Comparison of ENCODE assay signal across 11 cellular contexts in genomic region chr16:46948548-46949166, GRCh38. TPM values are rescaled to one million over a fixed set of nuclear protein-coding genes. Genes with fewer than 3 reads are reported as not detected.
A peak's percentile ranks its signal among the peaks of the same experiment; 100 is the strongest.
DNase-seq lines count a peak whose midpoint lies in the region; ATAC-seq, FAIRE-seq and TF ChIP-seq lines count a peak whose summit lies in the region.
"Had no signal": no experiment of that assay in that cellular context is flagged by ENCODE, and none has a peak within 500 bp of the region (broad histone marks: within the 10 kb centered on the region; RNA-seq: fewer than 3 reads in every experiment).

No MANE protein-coding gene starts in this region.

- H3K79me2 ChIP-seq in OCI-LY3 (ENCODE audit: low read length): no peaks in the 10 kb centered on the region

- no peak overlapping the region for H3K4me3 ChIP-seq in OCI-LY3 (ENCODE audit: low read length)

- peak overlapping the region; percentile 52 for H3K27ac Mint-ChIP-seq in activated naive CD8-positive, alpha-beta T cell treated with anti-CD3 and anti-CD28 coated beads for 36 hours
- H3K27ac Mint-ChIP-seq: HFFc6 had no signal

- no peak for TF ChIP-seq CTCF in OCI-LY3 (IDR thresholded peaks at IDR 0.05; ENCODE audit: low read depth, low read length)

- ATAC-seq in sciatic nerve (no peak), GM19395 (IDR thresholded peaks at IDR 0.05; ENCODE audit: unreplicated experiment) (no peak)

- no peak overlapping the region for H3K27ac ChIP-seq in OCI-LY3 (ENCODE audit: low read length)

- no peak overlapping the region for H3K4me3 Mint-ChIP-seq in activated naive CD8-positive, alpha-beta T cell treated with anti-CD3 and anti-CD28 coated beads for 36 hours
- H3K4me3 Mint-ChIP-seq: HFFc6 had no signal

- intact Hi-C loops in sciatic nerve (cut with DNase I): no loop called here

- H2AFZ ChIP-seq in OCI-LY3 (ENCODE audit: low read depth, low read length): 0 out of 2 replicates have a peak overlapping the region, but pooled peaks have one; percentile 31

- H3K9me3 Mint-ChIP-seq in activated naive CD8-positive, alpha-beta T cell treated with anti-CD3 and anti-CD28 coated beads for 36 hours: no peaks in the 10 kb centered on the region
- H3K9me3 Mint-ChIP-seq: HFFc6 had no signal

- no peaks in the 10 kb centered on the region for H3K27me3 ChIP-seq in OCI-LY3 (ENCODE audit: low read depth, low read length)

- peaks cover 9% of the 10 kb centered on the region for H3K4me1 Mint-ChIP-seq in activated naive CD8-positive, alpha-beta T cell treated with anti-CD3 and anti-CD28 coated beads for 36 hours

- TF ChIP-seq POLR2A in GM12892 (IDR thresholded peaks at IDR 0.05; ENCODE audit: low read depth, low read length): no peak

- H4K20me1 ChIP-seq in OCI-LY3 (ENCODE audit: insufficient read depth, low read length): no peaks in the 10 kb centered on the region

- H3K9ac ChIP-seq in OCI-LY3 (ENCODE audit: low read length): no peak overlapping the region

- H3K36me3 ChIP-seq in OCI-LY3 (replicated peaks; ENCODE audit: low read depth, low read length): no peaks in the 10 kb centered on the region

- peaks cover 2% of the 10 kb centered on the region for H3K36me3 Mint-ChIP-seq in activated naive CD8-positive, alpha-beta T cell treated with anti-CD3 and anti-CD28 coated beads for 36 hours

- FAIRE-seq in GM12892 (lab: Jason Lieb, UNC): peak; percentile 77

- peak overlapping the region; percentile 52 for H3K4me2 ChIP-seq in OCI-LY3 (ENCODE audit: low read length)

- H3K4me1 ChIP-seq in OCI-LY3 (ENCODE audit: low read length): peaks cover 29% of the 10 kb centered on the region

- DNase-seq in GM12892 (ENCODE audit: insufficient read length) (no peak), sciatic nerve (ENCODE audit: low spot score) (peak; percentile 6), NCI-H1436 treated with DMSO at 0.1 percent for 48 hours (lab: John Stamatoyannopoulos, UW) (no peak), NCI-H2081 (lab: John Stamatoyannopoulos, UW) (no peak)
- DNase-seq in activated naive CD8-positive, alpha-beta T cell treated with anti-CD3 and anti-CD28 coated beads for 36 hours: no peak
- DNase-seq: C1 segment of cervical spinal cord, DMS79, NCI-H187 treated with DMSO at 0.1 percent for 48 hours had no signal

- no peaks in the 10 kb centered on the region for H3K27me3 Mint-ChIP-seq in activated naive CD8-positive, alpha-beta T cell treated with anti-CD3 and anti-CD28 coated beads for 36 hours

- H3K9me3 ChIP-seq in OCI-LY3 (ENCODE audit: insufficient read depth, low read length): no peaks in the 10 kb centered on the region

RNA-seq across cellular contexts. Expression of gene DNAJA2, which starts 24.8 kb away (rescaled TPM):
- polyA plus RNA-seq in GM12892 (2012; ENCODE audit: missing spikeins): 46.4 TPM
- total RNA-seq in activated naive CD8-positive, alpha-beta T cell treated with anti-CD3 and anti-CD28 coated beads for 36 hours: 100 to 1,000 TPM; 104 TPM
- total RNA-seq in sciatic nerve: 46.5 TPM
